In the genomic region with DNA sequence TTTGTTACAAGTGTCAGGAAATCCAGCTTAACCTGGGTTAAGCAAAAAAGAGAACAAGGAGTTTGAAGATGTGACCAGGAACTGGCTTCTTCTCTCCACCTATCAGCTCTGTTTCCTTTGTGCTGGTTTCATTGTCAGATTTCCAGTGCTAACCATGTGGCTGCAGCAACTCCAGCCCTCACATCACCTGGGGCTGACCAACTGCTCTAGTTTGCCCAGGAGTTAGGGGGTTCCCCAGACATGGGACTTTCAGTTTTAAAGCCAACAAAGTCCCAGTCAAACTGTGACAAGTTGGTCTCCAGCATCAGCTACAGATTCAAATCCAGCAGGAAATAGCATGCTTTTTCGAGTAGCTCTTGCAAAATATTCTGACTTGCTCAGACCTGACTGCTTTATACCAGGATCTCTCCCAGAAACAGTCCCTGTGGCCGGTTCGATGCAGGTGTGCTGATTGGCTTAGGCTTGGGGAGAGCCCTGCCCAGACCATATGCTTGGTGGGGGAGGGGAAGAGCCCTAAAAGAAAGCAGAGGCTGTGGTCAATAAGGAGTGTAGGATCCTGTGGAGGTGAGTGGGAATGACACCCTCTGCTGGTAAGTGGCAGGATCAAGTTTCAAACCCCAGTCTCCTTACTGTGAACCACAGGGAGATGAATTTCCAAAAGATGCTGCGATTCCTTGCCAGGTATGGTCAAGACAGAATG, we compare ENCODE assay signal across 8 cellular contexts. TPM values are rescaled to one million over a fixed set of nuclear protein-coding genes. Genes with fewer than 3 reads are reported as not detected.
DNase-seq lines count a peak whose midpoint lies in the region; ATAC-seq and TF ChIP-seq lines count a peak whose summit lies in the region.

No MANE protein-coding gene starts in this region.

- no peaks in the 10 kb centered on the region for H3K9me2 ChIP-seq in OCI-LY1 (ENCODE audit: low read depth, low read length)

- no peaks in the 10 kb centered on the region for H4K20me1 ChIP-seq in OCI-LY1 (ENCODE audit: insufficient read depth, low read length)

- no peak for TF ChIP-seq POLR2A in gastrocnemius medialis (IDR thresholded peaks at IDR 0.05)

- in situ Hi-C loops in gastrocnemius medialis (cut with MboI; ENCODE audit: low sequenced_read_pairs in 4 of 4) = no loop called here

- H3K4me3 Mint-ChIP-seq in immature natural killer cell = no peak overlapping the region

- H3K9me3 ChIP-seq in OCI-LY1 (ENCODE audit: low read length) = no peaks in the 10 kb centered on the region
- no peaks in the 10 kb centered on the region for H3K9me3 ChIP-seq in gastrocnemius medialis

- H3K36me3 Mint-ChIP-seq in immature natural killer cell = no peaks in the 10 kb centered on the region

- H3K9me3 Mint-ChIP-seq in immature natural killer cell = no peaks in the 10 kb centered on the region

- intact Hi-C loops in gastrocnemius medialis (cut with DNase I; ENCODE audit: low total_unique reads) = no loop called here

- H3K4me1 ChIP-seq in OCI-LY1 (ENCODE audit: insufficient read depth, low read length, severe bottlenecking) = no peaks in the 10 kb centered on the region
- H3K4me1 ChIP-seq in gastrocnemius medialis = no peaks in the 10 kb centered on the region

- no peak overlapping the region for H2AFZ ChIP-seq in OCI-LY1 (ENCODE audit: low read length)

- H3K4me1 Mint-ChIP-seq in immature natural killer cell = peaks cover 9 to 11% of the 10 kb centered on the region in 2 donors

- no peak overlapping the region for H3K4me2 ChIP-seq in OCI-LY1 (ENCODE audit: low read length)

- no peaks in the 10 kb centered on the region for H3K79me2 ChIP-seq in OCI-LY1 (ENCODE audit: insufficient read depth, low read length)

- peak; percentile 86 for ATAC-seq in GM19023 (IDR thresholded peaks at IDR 0.05; ENCODE audit: unreplicated experiment)
- peak; percentile 82 for ATAC-seq in HG03095 (IDR thresholded peaks at IDR 0.05; ENCODE audit: unreplicated experiment)
- no peak for ATAC-seq in gastrocnemius medialis
- no peak for ATAC-seq in GM19328 (IDR thresholded peaks at IDR 0.05; ENCODE audit: unreplicated experiment)

- DNase-seq in fibroblast of the aortic adventitia (ENCODE audit: low read depth) (peak; percentile 60), gastrocnemius medialis (no peak), immature natural killer cell (no peak)

- H3F3A ChIP-seq in OCI-LY1 (ENCODE audit: insufficient read depth, low read length) = no peaks in the 10 kb centered on the region

- H3K27me3 Mint-ChIP-seq in immature natural killer cell (ENCODE audit: low read depth in 3 of 3) = peaks cover 0 to 5% (median 2%) of the 10 kb centered on the region in 3 donors

- no peaks in the 10 kb centered on the region for H3K36me3 ChIP-seq in OCI-LY1 (ENCODE audit: insufficient read depth, low read length)
- no peaks in the 10 kb centered on the region for H3K36me3 ChIP-seq in gastrocnemius medialis

- no peaks in the 10 kb centered on the region for H3K27me3 ChIP-seq in OCI-LY1 (ENCODE audit: insufficient read depth, low read length)
- H3K27me3 ChIP-seq in gastrocnemius medialis = no peaks in the 10 kb centered on the region

- peak; percentile 66 for TF ChIP-seq CTCF in C4-2B (conservative IDR thresholded peaks at IDR 0.05)
- TF ChIP-seq CTCF in OCI-LY1 (IDR thresholded peaks at IDR 0.05; ENCODE audit: low read length) = peak; percentile 20; the same call in 1 of the 2 replicates
- peak; percentile 63 for TF ChIP-seq CTCF in fibroblast of the aortic adventitia (IDR thresholded peaks at IDR 0.05; ENCODE audit: insufficient read depth, low read length)
- TF ChIP-seq CTCF in gastrocnemius medialis (IDR thresholded peaks at IDR 0.05 in 4 of 5, conservative IDR thresholded peaks at IDR 0.05 in 1 of 5) = peak in 3 of 5 experiments; percentile 14 to 30 (median 15)

- H3K27ac Mint-ChIP-seq in immature natural killer cell = peak overlapping the region in 1 of 6 donors; percentile 50

- H3K27ac ChIP-seq in C4-2B = no peak overlapping the region; the same call in 1 of the 2 replicates
- no peak overlapping the region for H3K27ac ChIP-seq in OCI-LY1 (ENCODE audit: low read depth, low read length, poor library complexity, severe bottlenecking)
- H3K27ac ChIP-seq in gastrocnemius medialis = no peak overlapping the region

- no peak overlapping the region for H3K9ac ChIP-seq in OCI-LY1 (ENCODE audit: low read length)

- H3K4me3 ChIP-seq in OCI-LY1 (ENCODE audit: low read depth, low read length, poor library complexity, severe bottlenecking) (no peak overlapping the region), fibroblast of the aortic adventitia (ENCODE audit: low read depth, low read length) (no peak overlapping the region), gastrocnemius medialis (no peak overlapping the region)

RNA-seq across cellular contexts. Expression of a gene that starts 49.5 kb away (rescaled TPM):
- total RNA-seq in fibroblast of the aortic adventitia (ENCODE audit: low replicate concordance) (4.1 and 22.2 TPM in 2 replicates), gastrocnemius medialis (1 to 10 TPM; 2.0 to 6.1 (median 3.3) TPM)
- not detected for polyA plus RNA-seq in immature natural killer cell

Comparison
In these comparisons a context has a peak if more than half of its experiments do, and no peak if none do; other contexts are left out.
1. CTCF ChIP-seq: peak in every context shown above with its lines; median percentile 66 in C4-2B; 63 in fibroblast of the aortic adventitia; 20 in OCI-LY1; 15 in gastrocnemius medialis.
2. ATAC-seq: peak in GM19023 (single experiment) and HG03095 (single experiment); none in gastrocnemius medialis (0 of 2) and GM19328 (single experiment).